Comparison of ENCODE assay signal across 8 cellular contexts in the genomic region with DNA sequence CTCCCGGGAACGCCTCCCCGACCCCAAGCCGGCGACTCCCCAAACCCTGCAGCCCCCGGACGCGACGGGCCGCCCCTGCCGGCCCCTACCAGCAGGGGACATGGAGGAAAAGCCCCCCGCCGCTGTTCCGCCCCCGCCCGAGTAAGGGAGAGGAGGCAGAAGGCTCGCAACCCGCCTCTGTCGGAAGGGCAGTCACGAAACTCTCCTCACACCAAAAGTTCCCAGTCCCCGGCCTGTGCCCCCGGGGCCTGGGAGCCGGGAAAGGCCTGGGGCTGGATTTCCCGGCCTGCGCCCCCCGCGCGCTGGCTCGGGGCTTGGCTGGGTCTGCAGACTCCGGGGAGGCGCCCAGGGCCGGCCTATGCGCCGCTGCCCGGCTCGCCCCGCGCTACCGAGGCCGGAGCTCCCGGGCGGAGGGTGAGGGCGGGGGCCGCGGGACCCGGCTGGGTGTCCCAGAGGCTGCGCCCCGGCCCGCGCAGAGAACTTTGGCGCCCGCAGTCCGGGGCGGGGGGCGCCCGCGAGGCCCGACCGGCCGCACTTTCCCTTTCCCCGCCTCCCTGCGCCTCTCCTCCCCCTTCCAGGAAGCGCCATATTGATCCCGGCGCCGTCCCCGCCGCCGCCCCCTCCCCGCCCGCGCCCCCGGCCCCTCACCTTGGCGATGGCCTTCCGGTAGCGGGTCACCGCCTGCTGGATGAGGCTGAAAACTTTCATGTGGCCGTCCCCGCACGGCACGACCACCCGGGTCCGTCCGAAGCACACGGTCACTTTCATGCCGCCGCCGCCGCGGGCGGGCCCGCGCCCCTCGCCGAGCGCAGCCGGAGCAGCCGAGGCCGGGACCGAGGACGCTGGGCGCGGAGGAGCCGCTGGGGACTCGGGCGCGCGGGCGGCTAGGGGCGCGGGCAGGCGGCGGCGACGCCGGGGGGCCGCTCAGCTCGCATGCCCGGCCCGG. TPM values are rescaled to one million over a fixed set of nuclear protein-coding genes. Genes with fewer than 3 reads are reported as not detected.
DNase-seq lines count a peak whose midpoint lies in the region; ATAC-seq and TF ChIP-seq lines count a peak whose summit lies in the region.

No MANE protein-coding gene starts in this region.

- H3K27ac ChIP-seq in 22Rv1 (peak overlapping the region; percentile 70), gastrocnemius medialis (peak overlapping the region; percentile 79 to 92 (median 88))

- TF ChIP-seq CTCF in 22Rv1 (IDR thresholded peaks at IDR 0.05) (peak; percentile 15; the same call in 1 of the 2 replicates), GM13976 (IDR thresholded peaks at IDR 0.05; ENCODE audit: borderline replicate concordance, control extremely low read depth, extremely low read depth, insufficient read depth, missing control alignments) (no peak), gastrocnemius medialis (IDR thresholded peaks at IDR 0.05 in 4 of 5, conservative IDR thresholded peaks at IDR 0.05 in 1 of 5) (peak in 1 of 5 experiments; percentile 18)

- H3K9me3 ChIP-seq in adipocyte (ENCODE audit: control insufficient read depth, low read length) (no peaks in the 10 kb centered on the region), gastrocnemius medialis (no peaks in the 10 kb centered on the region)

- DNase-seq in GM13976 (ENCODE audit: low spot score) (peak; percentile 69), HT1080 (ENCODE audit: low read depth) (peak; percentile 20), adipocyte (ENCODE audit: low read depth) (peak; percentile 76), hepatic stellate cell (ENCODE audit: low spot score) (peak; percentile 58), gastrocnemius medialis (peak in 1 of 2 donors; percentile 24), NAMALWA (ENCODE audit: low spot score) (no peak), NCI-H1092 treated with DMSO at 0.1 percent for 48 hours (lab: John Stamatoyannopoulos, UW) (no peak)

- H3K4me3 ChIP-seq in adipocyte (ENCODE audit: low read length) = peak overlapping the region; percentile 84
- H3K4me3 ChIP-seq in gastrocnemius medialis = peak overlapping the region; percentile 76 to 91 (median 86)

- peak overlapping the region; percentile 90 for H3K9ac ChIP-seq in adipocyte (ENCODE audit: low read length)

- intact Hi-C loops in gastrocnemius medialis (cut with DNase I; ENCODE audit: low total_unique reads) = loop anchor here (2.0 to 5.0 kb wide), 3 partner anchors 34 to 147 kb away; no protein-coding TSS in a partner anchor

- in situ Hi-C loops in GM13976 (cut with MboI; ENCODE audit: low sequenced_read_pairs, unreplicated experiment) (no loop called here), gastrocnemius medialis (cut with MboI; ENCODE audit: low sequenced_read_pairs in 4 of 4) (loop anchor here in 2 of 4 donors (25.0 kb wide), 1 partner anchor 152 kb away; no protein-coding TSS in a partner anchor)

- no peak for TF ChIP-seq POLR2A in gastrocnemius medialis (IDR thresholded peaks at IDR 0.05)

- H3K36me3 ChIP-seq in adipocyte (ENCODE audit: control insufficient read depth, insufficient read depth, low read length, severe bottlenecking) (no peaks in the 10 kb centered on the region), gastrocnemius medialis (no peaks in the 10 kb centered on the region)

- H3K27me3 ChIP-seq in adipocyte (replicated peaks; ENCODE audit: control insufficient read depth, insufficient read depth, low read length) = no peaks in the 10 kb centered on the region
- no peaks in the 10 kb centered on the region for H3K27me3 ChIP-seq in gastrocnemius medialis

- ATAC-seq in gastrocnemius medialis = peak; percentile 57 to 66

- H3K4me1 ChIP-seq in adipocyte (ENCODE audit: control insufficient read depth, insufficient read depth, low read length) (peaks cover 34% of the 10 kb centered on the region), gastrocnemius medialis (peaks cover 36 to 44% of the 10 kb centered on the region in 2 donors)

RNA-seq across cellular contexts. Expression of a gene that starts 0.6 kb away (rescaled TPM):
- 52.3 and 55.3 TPM in 2 replicates for total RNA-seq in HT1080 (2014; rRNA removed; shearing (Covaris generic))
- polyA plus RNA-seq in HT1080 (2015; cell fraction: cytosol; rRNA removed) = 35.9 and 51.1 TPM in 2 replicates
- 47.8 and 47.9 TPM in 2 replicates for polyA plus RNA-seq in HT1080 (2015; cell fraction: nucleus; rRNA removed)
- total RNA-seq in gastrocnemius medialis = 10 to 100 TPM; 64.6 to 75.8 (median 68.3) TPM

Comparison
In these comparisons a context has a peak if more than half of its experiments do, and no peak if none do; other contexts are left out.
1. DNase-seq: peak in GM13976 (single experiment), HT1080 (single experiment), adipocyte (single experiment) and hepatic stellate cell (single experiment); none in NAMALWA (single experiment) and NCI-H1092 treated with DMSO at 0.1 percent for 48 hours (single experiment).